In genomic region chr14:104899781-104900180, GRCh38 we compare ENCODE assay signal across 20 cellular contexts. TPM values are rescaled to one million over a fixed set of nuclear protein-coding genes. Genes with fewer than 3 reads are reported as not detected.
A peak's percentile ranks its signal among the peaks of the same experiment; 100 is the strongest.
DNase-seq lines count a peak whose midpoint lies in the region.
"Had no signal": no experiment of that assay in that cellular context is flagged by ENCODE, and none has a peak within 500 bp of the region (broad histone marks: within the 10 kb centered on the region; RNA-seq: fewer than 3 reads in every experiment).

No MANE protein-coding gene starts in this region.

- H3K27ac ChIP-seq in Karpas-422 (ENCODE audit: low read length) = no peak overlapping the region

- H3K9me2 ChIP-seq in Karpas-422 (replicated peaks; ENCODE audit: insufficient read depth, low read length) = no peaks in the 10 kb centered on the region

- no peak overlapping the region for H2AFZ ChIP-seq in Karpas-422 (ENCODE audit: low read length)
- H2AFZ ChIP-seq: GM23338 had no signal

- no peaks in the 10 kb centered on the region for H4K20me1 ChIP-seq in Karpas-422 (ENCODE audit: insufficient read depth, low read depth, low read length)

- H3K9me3 ChIP-seq in Karpas-422 (ENCODE audit: low read length) = no peaks in the 10 kb centered on the region

- peaks cover 49% of the 10 kb centered on the region for H3K4me1 ChIP-seq in Karpas-422 (ENCODE audit: low read length)

- H3K27me3 ChIP-seq in Karpas-422 (ENCODE audit: low read length) = no peaks in the 10 kb centered on the region

- H3K4me2 ChIP-seq in Karpas-422 (ENCODE audit: low read depth, low read length, poor library complexity, severe bottlenecking) = peak overlapping the region; percentile 11
- H3K4me2 ChIP-seq: GM23338 had no signal

- no peak overlapping the region for H3K4me3 ChIP-seq in Karpas-422 (ENCODE audit: low read length)
- H3K4me3 ChIP-seq: GM23338 had no signal

- no peak for DNase-seq in Karpas-422
- DNase-seq in RPMI8226 = peak; percentile 58
- DNase-seq in islet precursor cell = peak; percentile 7
- no peak for DNase-seq in stimulated activated CD4-positive, alpha-beta T cell treated with anti-CD3 and anti-CD28 coated beads, Interleukin-12 subunit alpha, Interleukin-12 subunit beta, amount 100 ng/mL, for 4 hours
- DNase-seq in NCI-H2171 treated with DMSO at 0.1 percent for 48 hours (lab: John Stamatoyannopoulos, UW) = no peak
- DNase-seq in HCEC 1CT = no peak
- DNase-seq: C1 segment of cervical spinal cord; Calu3; CD4-positive, alpha-beta memory T cell; COR-L47; DMS53; DMS79 treated with DMSO at 0.1 percent for 48 hours; HFFc6 had no signal

- H3K9ac ChIP-seq in Karpas-422 (ENCODE audit: low read length) = no peak overlapping the region

- no peaks in the 10 kb centered on the region for H3K36me3 ChIP-seq in Karpas-422 (ENCODE audit: insufficient read depth, low read length)

- H3K79me2 ChIP-seq in Karpas-422 (ENCODE audit: low read length) = no peaks in the 10 kb centered on the region

RNA-seq across cellular contexts. Expression of gene PLD4, which starts 24.9 kb away (rescaled TPM):
- total RNA-seq in Karpas-422 (2014; rRNA removed; shearing (Covaris generic); ENCODE audit: low replicate concordance) = 146 and 265 TPM in 2 replicates
- total RNA-seq: A172; A673; CD4-positive, alpha-beta memory T cell; Daoy; G401; GM23338; H4; H9 had no signal

RNA-seq across cellular contexts. Expression of gene CEP170B, which starts 34.7 kb away (rescaled TPM):
- total RNA-seq in Karpas-422 (2014; rRNA removed; shearing (Covaris generic); ENCODE audit: low replicate concordance) = 0.56 and 0.94 TPM in 2 replicates

Comparison
In these comparisons a context has a peak if more than half of its experiments do, and no peak if none do; other contexts are left out.
1. DNase-seq: peak in RPMI8226 (single experiment) and islet precursor cell (single experiment); none in Karpas-422 (single experiment), stimulated activated CD4-positive, alpha-beta T cell treated with anti-CD3 and anti-CD28 coated beads, Interleukin-12 subunit alpha, Interleukin-12 subunit beta, amount 100 ng/mL, for 4 hours (single experiment), NCI-H2171 treated with DMSO at 0.1 percent for 48 hours (single experiment) and HCEC 1CT (single experiment).